ENCODE assay signal across 24 cellular contexts in the genomic region with DNA sequence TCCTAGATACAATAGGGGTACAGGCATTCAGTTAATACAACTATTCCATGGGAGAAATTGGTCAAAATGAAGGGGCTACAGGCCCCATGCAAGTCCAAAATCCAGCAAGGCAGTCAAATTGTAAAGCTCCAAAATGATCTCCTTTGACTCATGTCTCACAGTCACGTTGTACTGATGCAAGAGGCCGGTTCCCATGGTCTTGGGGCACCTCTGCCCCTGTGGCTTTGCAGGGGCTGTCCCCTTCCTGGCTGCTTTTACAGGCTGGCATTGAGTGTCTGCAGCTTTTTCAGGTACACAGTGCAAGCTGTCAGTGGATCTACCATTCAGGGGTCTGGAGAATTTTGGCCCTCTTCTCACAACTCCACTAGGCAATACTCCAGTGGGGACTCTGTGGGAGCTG. TPM values are rescaled to one million over a fixed set of nuclear protein-coding genes. Genes with fewer than 3 reads are reported as not detected.
"Had no signal": no experiment of that assay in that cellular context is flagged by ENCODE, and none has a peak within 500 bp of the region (broad histone marks: within the 10 kb centered on the region; RNA-seq: fewer than 3 reads in every experiment).

No MANE protein-coding gene starts in this region.

- H3K4me1 Mint-ChIP-seq: naive thymus-derived CD8-positive, alpha-beta T cell; stimulated activated naive B cell treated with anti-CD40 and anti-IgM and Interleukin-4, amounts not matched to agents 10 μg/mL and 1 μg/mL and 100 μg/mL, for 72 hours had no signal

- H3K4me1 ChIP-seq: esophagus muscularis mucosa, gastrocnemius medialis, heart right ventricle, psoas muscle had no signal

- H3K4me3 Mint-ChIP-seq: dendritic cell treated with granulocyte-macrophage colony-stimulating factor and Interleukin-4, amounts not matched to agents 40 ng/mL and 50 ng/mL, for 4 days; effector memory CD8-positive, alpha-beta T cell; naive thymus-derived CD8-positive, alpha-beta T cell; stimulated activated naive B cell treated with anti-CD40 and anti-IgM and Interleukin-4, amounts not matched to agents 10 μg/mL and 1 μg/mL and 100 μg/mL, for 72 hours had no signal

- DNase-seq: effector memory CD8-positive, alpha-beta T cell; gastrocnemius medialis; heart right ventricle; hypothalamus; kidney glomerular epithelial cell; mucosa of descending colon; naive thymus-derived CD8-positive, alpha-beta T cell; psoas muscle; retina; right lobe of liver; stimulated activated CD4-positive, alpha-beta T cell treated with anti-CD3 and anti-CD28 coated beads, Interleukin-1b, Interleukin-23, amount 100 ng/mL, for 48 hours; stimulated activated CD4-positive, alpha-beta T cell treated with anti-CD3 and anti-CD28 coated beads, Interleukin-4, amount 100 ng/mL, for 24 hours; stimulated activated naive B cell treated with anti-CD40 and anti-IgM and Interleukin-4, amounts not matched to agents 10 μg/mL and 1 μg/mL and 100 μg/mL, for 72 hours; trophoblast cell had no signal

- H3K27me3 ChIP-seq: esophagus muscularis mucosa, gastrocnemius medialis, heart right ventricle, neutrophil, right lobe of liver had no signal

- H3K27ac Mint-ChIP-seq: dendritic cell treated with granulocyte-macrophage colony-stimulating factor and Interleukin-4, amounts not matched to agents 40 ng/mL and 50 ng/mL, for 4 days; effector memory CD8-positive, alpha-beta T cell; stimulated activated naive B cell treated with anti-CD40 and anti-IgM and Interleukin-4, amounts not matched to agents 10 μg/mL and 1 μg/mL and 100 μg/mL, for 72 hours had no signal

- ATAC-seq: effector memory CD8-positive, alpha-beta T cell; gastrocnemius medialis; heart right ventricle; mucosa of descending colon; naive thymus-derived CD8-positive, alpha-beta T cell; psoas muscle; right lobe of liver; stimulated activated naive B cell treated with anti-CD40 and anti-IgM and Interleukin-4, amounts not matched to agents 10 μg/mL and 1 μg/mL and 100 μg/mL, for 72 hours had no signal

- H3K9me3 ChIP-seq: mucosa of descending colon, neutrophil had no signal

- H3K36me3 Mint-ChIP-seq: stimulated activated naive B cell treated with anti-CD40 and anti-IgM and Interleukin-4, amounts not matched to agents 10 μg/mL and 1 μg/mL and 100 μg/mL, for 72 hours had no signal

- H3K27me3 Mint-ChIP-seq: dendritic cell treated with granulocyte-macrophage colony-stimulating factor and Interleukin-4, amounts not matched to agents 40 ng/mL and 50 ng/mL, for 4 days; effector memory CD8-positive, alpha-beta T cell; stimulated activated naive B cell treated with anti-CD40 and anti-IgM and Interleukin-4, amounts not matched to agents 10 μg/mL and 1 μg/mL and 100 μg/mL, for 72 hours had no signal

- H3K27ac ChIP-seq: epithelial cell of prostate, esophagus muscularis mucosa, gastrocnemius medialis, heart right ventricle, neutrophil, psoas muscle, right lobe of liver had no signal

- H3K36me3 ChIP-seq: esophagus muscularis mucosa, gastrocnemius medialis, heart right ventricle, neutrophil, right lobe of liver had no signal

- H3K4me3 ChIP-seq: esophagus muscularis mucosa, gastrocnemius medialis, heart right ventricle, mucosa of descending colon, psoas muscle, right lobe of liver had no signal

RNA-seq across cellular contexts. Expression of gene ASIC5, which starts 12.5 kb away (rescaled TPM):
- total RNA-seq: esophagus muscularis mucosa; fibroblast of villous mesenchyme; gastrocnemius medialis; heart right ventricle; liver; lung microvascular endothelial cell; mucosa of descending colon; naive thymus-derived CD8-positive, alpha-beta T cell; osteoblast; psoas muscle; right lobe of liver had no signal
- polyA plus RNA-seq: heart right ventricle; liver; naive thymus-derived CD8-positive, alpha-beta T cell; neural cell; psoas muscle; thymus had no signal

RNA-seq across cellular contexts. Expression of gene TDO2, which starts 24.9 kb away (rescaled TPM):
- total RNA-seq: esophagus muscularis mucosa; lung microvascular endothelial cell; naive thymus-derived CD8-positive, alpha-beta T cell had no signal
- polyA plus RNA-seq: naive thymus-derived CD8-positive, alpha-beta T cell had no signal
